Comparison of ENCODE assay signal across 8 cellular contexts in the genomic region with DNA sequence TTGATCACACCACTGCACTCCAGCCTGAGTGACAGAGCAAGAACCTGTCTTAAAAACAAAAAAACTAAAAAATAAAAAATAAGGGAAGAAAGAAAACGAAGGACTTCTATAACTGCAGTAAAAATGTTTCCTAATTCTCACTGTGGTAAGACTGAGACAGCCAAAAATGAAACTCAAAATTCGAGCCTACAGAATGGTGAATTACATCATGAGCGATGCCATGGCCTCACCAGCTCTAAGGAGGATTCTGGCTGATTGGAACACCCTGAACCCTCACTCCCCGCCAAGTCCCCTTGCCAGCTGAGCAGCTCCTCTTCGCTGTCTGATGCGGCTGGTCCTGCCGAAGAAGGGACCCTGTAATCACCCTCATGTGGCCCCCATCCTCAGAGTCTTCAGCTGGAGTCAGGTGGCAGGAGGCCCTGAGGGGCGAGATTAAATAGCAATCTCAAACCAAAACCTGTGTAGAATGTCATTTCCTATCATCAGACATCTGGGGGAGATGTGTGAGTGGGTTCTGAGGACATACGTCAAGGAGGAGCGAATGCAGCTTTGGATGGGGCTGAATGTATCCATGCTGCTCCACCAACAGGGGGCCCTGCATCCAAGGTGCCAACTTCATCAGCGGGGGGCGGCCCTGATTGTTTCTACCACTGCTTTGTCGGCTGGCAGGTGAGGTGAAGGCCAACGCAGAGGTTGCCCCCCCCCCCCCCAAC. TPM values are rescaled to one million over a fixed set of nuclear protein-coding genes. Genes with fewer than 3 reads are reported as not detected.
DNase-seq lines count a peak whose midpoint lies in the region; ATAC-seq and TF ChIP-seq lines count a peak whose summit lies in the region.

No MANE protein-coding gene starts in this region.

- H3K36me3 Mint-ChIP-seq in CD4-positive, alpha-beta T cell (ENCODE audit: low read depth) = no peaks in the 10 kb centered on the region
- peaks cover 5% of the 10 kb centered on the region; the same call in 1 of the 2 replicates for H3K36me3 Mint-ChIP-seq in HFFc6 (ENCODE audit: low read depth)
- H3K36me3 Mint-ChIP-seq in activated naive CD8-positive, alpha-beta T cell treated with anti-CD3 and anti-CD28 coated beads, Interleukin-2, amount 10 ng/mL, durations not matched to agents 7 days and 5 days = no peaks in the 10 kb centered on the region

- H3K27ac Mint-ChIP-seq in CD4-positive, alpha-beta T cell = no peak overlapping the region
- H3K27ac Mint-ChIP-seq in HFFc6 = no peak overlapping the region
- H3K27ac Mint-ChIP-seq in activated naive CD8-positive, alpha-beta T cell treated with anti-CD3 and anti-CD28 coated beads, Interleukin-2, amount 10 ng/mL, durations not matched to agents 7 days and 5 days = no peak overlapping the region

- no peaks in the 10 kb centered on the region for H3K9me3 Mint-ChIP-seq in CD4-positive, alpha-beta T cell
- peaks cover 4% of the 10 kb centered on the region; the same call in 1 of the 2 replicates for H3K9me3 Mint-ChIP-seq in HFFc6
- peaks cover 2% of the 10 kb centered on the region for H3K9me3 Mint-ChIP-seq in activated naive CD8-positive, alpha-beta T cell treated with anti-CD3 and anti-CD28 coated beads, Interleukin-2, amount 10 ng/mL, durations not matched to agents 7 days and 5 days

- H3K27me3 ChIP-seq in CD4-positive, alpha-beta T cell (ENCODE audit: control insufficient read depth, insufficient read depth, low read length) = peaks cover 14% of the 10 kb centered on the region

- POLR2A ChIA-PET in CD4-positive, alpha-beta T cell (lab: Charles Lee) = interaction anchor here (0.7 to 1.9 kb wide), 4 partner anchors 8 to 103 kb away, joined by 3 to 13 read pairs (median 4); a partner anchor contains a TSS
- POLR2A ChIA-PET in activated naive CD8-positive, alpha-beta T cell treated with anti-CD3 and anti-CD28 coated beads, Interleukin-2, amount 10 ng/mL, durations not matched to agents 7 days and 5 days (lab: Charles Lee) = no interaction called here

- H3K4me1 Mint-ChIP-seq in CD4-positive, alpha-beta T cell (ENCODE audit: low read depth) = peaks cover 4% of the 10 kb centered on the region
- peaks cover 26% of the 10 kb centered on the region for H3K4me1 Mint-ChIP-seq in HFFc6 (ENCODE audit: low read depth)
- H3K4me1 Mint-ChIP-seq in activated naive CD8-positive, alpha-beta T cell treated with anti-CD3 and anti-CD28 coated beads, Interleukin-2, amount 10 ng/mL, durations not matched to agents 7 days and 5 days = no peaks in the 10 kb centered on the region

- intact Hi-C loops in CD4-positive, alpha-beta T cell (cut with DNase I, micrococcal nuclease) = loop anchor here (2.0 to 5.0 kb wide), 2 partner anchors 92 to 95 kb away; no protein-coding TSS in a partner anchor

- ATAC-seq in CD4-positive, alpha-beta T cell (ENCODE audit: poor library complexity) = peak; percentile 96
- ATAC-seq in activated naive CD8-positive, alpha-beta T cell treated with anti-CD3 and anti-CD28 coated beads, Interleukin-2, amount 10 ng/mL, durations not matched to agents 7 days and 5 days (ENCODE audit: low read depth) = peak; percentile 47
- ATAC-seq in left lobe of liver (peak; percentile 45), GM21619 (IDR thresholded peaks at IDR 0.05; ENCODE audit: unreplicated experiment) (no peak), GM19397 (IDR thresholded peaks at IDR 0.05; ENCODE audit: unreplicated experiment) (no peak), HG02588 (IDR thresholded peaks at IDR 0.05; ENCODE audit: unreplicated experiment) (no peak), GM21717 (IDR thresholded peaks at IDR 0.05; ENCODE audit: unreplicated experiment) (no peak)

- no peak overlapping the region for H3K4me3 Mint-ChIP-seq in CD4-positive, alpha-beta T cell
- no peak overlapping the region for H3K4me3 Mint-ChIP-seq in HFFc6
- H3K4me3 Mint-ChIP-seq in activated naive CD8-positive, alpha-beta T cell treated with anti-CD3 and anti-CD28 coated beads, Interleukin-2, amount 10 ng/mL, durations not matched to agents 7 days and 5 days = no peak overlapping the region

- H3K9me3 ChIP-seq in CD4-positive, alpha-beta T cell (ENCODE audit: control insufficient read depth, low read length) = no peaks in the 10 kb centered on the region

- peaks cover 23% of the 10 kb centered on the region for H3K27me3 Mint-ChIP-seq in CD4-positive, alpha-beta T cell
- peaks cover 7% of the 10 kb centered on the region; the same call in 1 of the 2 replicates for H3K27me3 Mint-ChIP-seq in HFFc6 (ENCODE audit: insufficient read depth)
- peaks cover 38% of the 10 kb centered on the region for H3K27me3 Mint-ChIP-seq in activated naive CD8-positive, alpha-beta T cell treated with anti-CD3 and anti-CD28 coated beads, Interleukin-2, amount 10 ng/mL, durations not matched to agents 7 days and 5 days

- CTCF ChIA-PET in CD4-positive, alpha-beta T cell (lab: Charles Lee) = interaction anchor here (0.6 to 1.6 kb wide), 6 partner anchors 8 to 103 kb away, joined by 3 to 8 read pairs (median 4); no protein-coding TSS in a partner anchor

- no peak overlapping the region for H3K27ac ChIP-seq in CD4-positive, alpha-beta T cell (ENCODE audit: low read depth, low read length)

- TF ChIP-seq CTCF in CD4-positive, alpha-beta T cell (IDR thresholded peaks at IDR 0.05) = peak; percentile 14
- peak; percentile 61 for TF ChIP-seq CTCF in HFFc6 (IDR thresholded peaks at IDR 0.05)

- peak in 6 of 10 experiments; percentile 17 to 38 (median 34) for DNase-seq in CD4-positive, alpha-beta T cell
- DNase-seq in HFFc6 (no peak), left lobe of liver (ENCODE audit: low spot score) (no peak)
- peak; percentile 26 for DNase-seq in activated naive CD8-positive, alpha-beta T cell treated with anti-CD3 and anti-CD28 coated beads, Interleukin-2, amount 10 ng/mL, durations not matched to agents 7 days and 5 days

RNA-seq across cellular contexts. Expression of a gene that starts 29.2 kb away (rescaled TPM):
- under 1 TPM; 0.45 to 0.69 TPM for total RNA-seq in CD4-positive, alpha-beta T cell
- not detected for total RNA-seq in HFFc6 (2021; fragmentation: NEBNext Ultra II Directional; extraction: Animal tissue kit (Norgen Biotek cat#: 25700))
- 1 to 10 TPM; 7.2 to 7.9 TPM for total RNA-seq in activated naive CD8-positive, alpha-beta T cell treated with anti-CD3 and anti-CD28 coated beads, Interleukin-2, amount 10 ng/mL, durations not matched to agents 7 days and 5 days
- total RNA-seq in left lobe of liver = 0.43 TPM

Comparison
In these comparisons a context has a peak if more than half of its experiments do, and no peak if none do; other contexts are left out.
1. ATAC-seq: peak in CD4-positive, alpha-beta T cell (single experiment), activated naive CD8-positive, alpha-beta T cell treated with anti-CD3 and anti-CD28 coated beads, Interleukin-2, amount 10 ng/mL, durations not matched to agents 7 days and 5 days (single experiment) and left lobe of liver (single experiment); none in GM21619 (single experiment), GM19397 (single experiment), HG02588 (single experiment) and GM21717 (single experiment).
2. DNase-seq: peak in CD4-positive, alpha-beta T cell (6 of 10) and activated naive CD8-positive, alpha-beta T cell treated with anti-CD3 and anti-CD28 coated beads, Interleukin-2, amount 10 ng/mL, durations not matched to agents 7 days and 5 days (single experiment); none in HFFc6 (single experiment) and left lobe of liver (single experiment).